25 cellular contexts compared by ENCODE assay signal in the genomic region with DNA sequence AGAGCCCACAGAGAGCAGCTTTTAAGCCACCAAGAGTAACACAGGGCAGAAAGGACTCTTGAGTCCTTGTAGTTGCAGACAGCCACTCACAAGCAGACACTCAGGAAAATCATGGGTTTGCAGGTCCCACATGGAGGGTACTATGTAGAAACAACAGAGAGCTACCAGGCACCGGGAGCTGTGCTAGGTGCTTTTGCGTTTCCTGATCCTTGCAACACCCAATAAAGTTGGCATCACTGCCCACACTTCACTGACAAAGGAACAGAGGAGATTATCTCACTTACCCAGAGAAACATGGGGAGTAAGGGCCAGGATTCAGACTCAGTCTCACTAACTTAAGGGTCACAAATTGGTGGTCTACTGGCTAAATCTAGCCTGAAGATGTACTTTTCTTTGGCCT. TPM values are rescaled to one million over a fixed set of nuclear protein-coding genes. Genes with fewer than 3 reads are reported as not detected.
DNase-seq lines count a peak whose midpoint lies in the region; ATAC-seq, FAIRE-seq and TF ChIP-seq lines count a peak whose summit lies in the region.
"Had no signal": no experiment of that assay in that cellular context is flagged by ENCODE, and none has a peak within 500 bp of the region (broad histone marks: within the 10 kb centered on the region; RNA-seq: fewer than 3 reads in every experiment).

No MANE protein-coding gene starts in this region.

- H3K79me1 ChIP-seq in IMR-90 (ENCODE audit: low read depth in 1 of 2, low read length in 2 of 2), result no peaks in the 10 kb centered on the region

- no peak overlapping the region for H2BK5ac ChIP-seq in IMR-90 (ENCODE audit: low read depth, low read length, poor library complexity, severe bottlenecking)

- CTCF ChIA-PET in Calu3 (lab: Charles Lee), result interaction anchor here (0.7 kb wide), 1 partner anchor 41 kb away, joined by 3 read pairs; no protein-coding TSS in a partner anchor
- CTCF ChIA-PET in IMR-90 (lab: Yijun Ruan, JAX), result interaction anchor here (0.9 kb wide), 1 partner anchor 16 kb away, joined by 3 read pairs; no protein-coding TSS in a partner anchor
- CTCF ChIA-PET in activated naive CD4-positive, alpha-beta T cell treated with anti-CD3 and anti-CD28 coated beads for 36 hours (lab: Charles Lee), result no interaction called here

- no peaks in the 10 kb centered on the region for H3K36me3 Mint-ChIP-seq in Calu3 (ENCODE audit: insufficient read depth, unreplicated experiment)
- no peaks in the 10 kb centered on the region for H3K36me3 Mint-ChIP-seq in neural progenitor cell
- no peaks in the 10 kb centered on the region for H3K36me3 Mint-ChIP-seq in activated naive CD4-positive, alpha-beta T cell treated with anti-CD3 and anti-CD28 coated beads for 36 hours (ENCODE audit: low read depth)
- H3K36me3 Mint-ChIP-seq: CD4-positive, CD25-positive, alpha-beta regulatory T cell; CD8-positive, alpha-beta T cell had no signal

- TF ChIP-seq CTCF in Calu3 (IDR thresholded peaks at IDR 0.05; ENCODE audit: unreplicated experiment) (no peak), IMR-90 (conservative IDR thresholded peaks at IDR 0.05; ENCODE audit: low read depth, low read length) (no peak), keratinocyte (optimal IDR thresholded peaks at IDR 0.05 in 1 of 3, IDR thresholded peaks at IDR 0.05 in 1 of 3, conservative IDR thresholded peaks at IDR 0.05 in 1 of 3; ENCODE audit: extremely low read depth in 1 of 3, insufficient read depth in 2 of 3, low read length in 3 of 3) (no peak), neural progenitor cell (IDR thresholded peaks at IDR 0.05) (no peak), brain microvascular endothelial cell (IDR thresholded peaks at IDR 0.05; ENCODE audit: low read depth, low read length, missing control alignments) (no peak)

- H3K27me3 ChIP-seq in IMR-90 (ENCODE audit: control insufficient read depth, insufficient read depth, low read length) (no peaks in the 10 kb centered on the region), keratinocyte (ENCODE audit: control insufficient read depth, extremely low read depth, insufficient read depth, low read length) (no peaks in the 10 kb centered on the region), neural progenitor cell (no peaks in the 10 kb centered on the region), brain microvascular endothelial cell (replicated peaks) (no peaks in the 10 kb centered on the region)
- H3K27me3 ChIP-seq: BLaER1 had no signal

- BruUV-seq in Calu3 (replicated peaks; lab: Mats Ljungman, UMichigan) (no TSS peak), IMR-90 (replicated peaks; lab: Mats Ljungman, UMichigan) (no TSS peak)

- H2AFZ ChIP-seq in IMR-90 (replicated peaks; ENCODE audit: low read length, poor library complexity) (no peak overlapping the region), keratinocyte (ENCODE audit: control insufficient read depth, low read length) (no peak overlapping the region), neural progenitor cell (replicated peaks) (peak overlapping the region; percentile 22)
- H2AFZ ChIP-seq: GM23248 had no signal

- H2BK15ac ChIP-seq in IMR-90 (ENCODE audit: low read depth, low read length), result peak overlapping the region; percentile 35; the same call in 1 of the 3 replicates

- dilution Hi-C loops in IMR-90 (cut with HindIII; ENCODE audit: low sequenced_read_pairs, unreplicated experiment) (no loop called here), keratinocyte (cut with MboI; ENCODE audit: extremely low pct_ligation_motif_present, low sequenced_read_pairs) (no loop called here)

- H3K27ac ChIP-seq in IMR-90 (ENCODE audit: insufficient read depth, low read length) (no peak overlapping the region), keratinocyte (ENCODE audit: control insufficient read depth, insufficient read depth, low read length) (no peak overlapping the region), neural progenitor cell (no peak overlapping the region), brain microvascular endothelial cell (no peak overlapping the region)
- H3K27ac ChIP-seq: BLaER1, C4-2B, GM23248 had no signal

- H3K9me1 ChIP-seq in IMR-90 (ENCODE audit: insufficient read depth, low read length) (peaks cover 6% of the 10 kb centered on the region), keratinocyte (ENCODE audit: control insufficient read depth, extremely low read depth, insufficient read depth, low read length) (no peaks in the 10 kb centered on the region)

- DNase-seq in Calu3 (no peak), IMR-90 (no peak), keratinocyte (ENCODE audit: low read depth, low spot score) (no peak), neural progenitor cell (ENCODE audit: low spot score) (no peak), brain microvascular endothelial cell (no peak), UCSD-AML1 (lab: John Stamatoyannopoulos, UW; ENCODE audit: unreplicated experiment) (no peak)
- DNase-seq in activated naive CD4-positive, alpha-beta T cell treated with anti-CD3 and anti-CD28 coated beads for 36 hours, result no peak
- DNase-seq: Caco-2; CD4-positive, CD25-positive, alpha-beta regulatory T cell; CD8-positive, alpha-beta T cell; DMS 273 treated with DMSO at 0.1 percent for 48 hours; DMS79; EL; GDM1; GM23248; HFFc6 had no signal

- H3K9me3 Mint-ChIP-seq in Calu3 (ENCODE audit: low read depth, unreplicated experiment), result no peaks in the 10 kb centered on the region
- no peaks in the 10 kb centered on the region for H3K9me3 Mint-ChIP-seq in neural progenitor cell
- H3K9me3 Mint-ChIP-seq in activated naive CD4-positive, alpha-beta T cell treated with anti-CD3 and anti-CD28 coated beads for 36 hours, result no peaks in the 10 kb centered on the region
- H3K9me3 Mint-ChIP-seq: CD4-positive, CD25-positive, alpha-beta regulatory T cell; CD8-positive, alpha-beta T cell; HFFc6 had no signal

- peak overlapping the region; percentile 24 for H3K27ac Mint-ChIP-seq in Calu3 (ENCODE audit: unreplicated experiment)
- H3K27ac Mint-ChIP-seq in neural progenitor cell, result no peak overlapping the region
- H3K27ac Mint-ChIP-seq in activated naive CD4-positive, alpha-beta T cell treated with anti-CD3 and anti-CD28 coated beads for 36 hours, result no peak overlapping the region
- H3K27ac Mint-ChIP-seq: B cell; CD4-positive, CD25-positive, alpha-beta regulatory T cell; CD8-positive, alpha-beta T cell; HFFc6 had no signal

- WGBS in IMR-90 (ENCODE audit: extremely low coverage in 2 of 2, insufficient read length in 1 of 2), 2 experiments, result no CpG with 5 or more reads among the region's 2 CpGs

- POLR2A ChIA-PET in IMR-90 (lab: Charles Lee; ENCODE audit: unreplicated experiment), result no interaction called here

- peak overlapping the region; percentile 43 for H2AK5ac ChIP-seq in IMR-90 (ENCODE audit: low read depth, low read length)

- H3K79me2 ChIP-seq in keratinocyte (ENCODE audit: control insufficient read depth, insufficient read depth, low read length) (no peaks in the 10 kb centered on the region), neural progenitor cell (ENCODE audit: low read depth) (no peaks in the 10 kb centered on the region)

- H4K5ac ChIP-seq in IMR-90 (ENCODE audit: low read depth, low read length), result no peak overlapping the region; the same call in 1 of the 2 replicates

- H3K4me2 ChIP-seq in IMR-90 (ENCODE audit: low read depth, low read length), result no peak overlapping the region
- H3K4me2 ChIP-seq in keratinocyte (ENCODE audit: control insufficient read depth, extremely low read depth, insufficient read depth, low read depth, low read length), result no peak overlapping the region
- H3K4me2 ChIP-seq in neural progenitor cell, result no peak overlapping the region
- H3K4me2 ChIP-seq: BLaER1 had no signal

- H3K9me3 ChIP-seq in IMR-90 (ENCODE audit: control insufficient read depth, insufficient read depth, low read length), result no peaks in the 10 kb centered on the region
- H3K9me3 ChIP-seq in keratinocyte (ENCODE audit: control insufficient read depth, low read depth, low read length), result no peaks in the 10 kb centered on the region
- no peaks in the 10 kb centered on the region for H3K9me3 ChIP-seq in neural progenitor cell (ENCODE audit: low read depth)
- H3K9me3 ChIP-seq: BLaER1, Caco-2, HAP-1 had no signal

- TF ChIP-seq RAD21 in IMR-90 (IDR thresholded peaks at IDR 0.05; ENCODE audit: low read length), result no peak

- ATAC-seq in IMR-90 (ENCODE audit: low read depth) (no peak), HG03520 (IDR thresholded peaks at IDR 0.05; ENCODE audit: unreplicated experiment) (no peak)
- ATAC-seq: CD8-positive, alpha-beta T cell; GM12878 had no signal

- H3K4ac ChIP-seq in IMR-90 (ENCODE audit: low read depth, low read length), result peak overlapping the region; percentile 34; the same call in 1 of the 2 replicates

- in situ Hi-C loops in IMR-90 (cut with MboI; ENCODE audit: low sequenced_read_pairs), result no loop called here
- in situ Hi-C loops in brain microvascular endothelial cell (cut with HindIII; ENCODE audit: low pct_ligation_motif_present, low sequenced_read_pairs), result no loop called here

- peaks cover 7% of the 10 kb centered on the region for H3K4me1 ChIP-seq in IMR-90 (ENCODE audit: control insufficient read depth, insufficient read depth, low read length)
- H3K4me1 ChIP-seq in keratinocyte (ENCODE audit: control insufficient read depth, extremely low read depth, insufficient read depth, low read length), result peaks cover 19% of the 10 kb centered on the region
- peaks cover 13% of the 10 kb centered on the region for H3K4me1 ChIP-seq in neural progenitor cell
- H3K4me1 ChIP-seq: BLaER1, HAP-1 had no signal

- intact Hi-C loops in Calu3 (cut with micrococcal nuclease; ENCODE audit: unreplicated experiment) (no loop called here), IMR-90 (cut with micrococcal nuclease) (no loop called here)
- intact Hi-C loops in activated naive CD4-positive, alpha-beta T cell treated with anti-CD3 and anti-CD28 coated beads for 36 hours (cut with micrococcal nuclease), result no loop called here

- no peak overlapping the region for H3K56ac ChIP-seq in IMR-90 (ENCODE audit: extremely low read depth, insufficient read depth, low read length)

- peaks cover 87% of the 10 kb centered on the region for H3K4me1 Mint-ChIP-seq in Calu3 (ENCODE audit: low read depth, unreplicated experiment)
- H3K4me1 Mint-ChIP-seq in neural progenitor cell, result peaks cover 2% of the 10 kb centered on the region
- H3K4me1 Mint-ChIP-seq in activated naive CD4-positive, alpha-beta T cell treated with anti-CD3 and anti-CD28 coated beads for 36 hours (ENCODE audit: low read depth), result no peaks in the 10 kb centered on the region
- H3K4me1 Mint-ChIP-seq: B cell; CD4-positive, CD25-positive, alpha-beta regulatory T cell had no signal

- H4K20me1 ChIP-seq in IMR-90 (ENCODE audit: insufficient read depth, low read length), result no peaks in the 10 kb centered on the region
- no peaks in the 10 kb centered on the region for H4K20me1 ChIP-seq in keratinocyte (ENCODE audit: control insufficient read depth, extremely low read depth, insufficient read depth, low read length)
- H4K20me1 ChIP-seq in neural progenitor cell (ENCODE audit: low read depth), result no peaks in the 10 kb centered on the region
- H4K20me1 ChIP-seq: BLaER1 had no signal

- peak overlapping the region; percentile 66 for H3K14ac ChIP-seq in IMR-90 (replicated peaks; ENCODE audit: low read depth, low read length)

- no peak overlapping the region for H3K18ac ChIP-seq in IMR-90 (ENCODE audit: low read depth, low read length)

- H3K9ac ChIP-seq in IMR-90 (ENCODE audit: low read depth, low read length) (no peak overlapping the region), keratinocyte (ENCODE audit: control insufficient read depth, extremely low read depth, insufficient read depth, low read length) (no peak overlapping the region), neural progenitor cell (no peak overlapping the region)
- H3K9ac ChIP-seq: BLaER1, GM23248 had no signal

- peak overlapping the region; percentile 74; the same call in 1 of the 2 replicates for H2BK20ac ChIP-seq in IMR-90 (ENCODE audit: low read depth, low read length)

- H3K4me3 ChIP-seq in IMR-90 (ENCODE audit: insufficient read depth, low read depth, low read length) (no peak overlapping the region), keratinocyte (ENCODE audit: control insufficient read depth in 2 of 3, extremely low read depth in 1 of 3, insufficient read depth in 2 of 3, low read depth in 1 of 3, low read length in 3 of 3) (no peak overlapping the region), neural progenitor cell (no peak overlapping the region), brain microvascular endothelial cell (ENCODE audit: low read depth, low read length) (no peak overlapping the region)
- H3K4me3 ChIP-seq: BLaER1, GM12878, GM23248, HAP-1 had no signal

- peak overlapping the region; percentile 15 for H2AK9ac ChIP-seq in IMR-90 (replicated peaks; ENCODE audit: low read depth, low read length, poor library complexity)

- H3K27me3 Mint-ChIP-seq in Calu3 (ENCODE audit: unreplicated experiment), result no peaks in the 10 kb centered on the region
- H3K27me3 Mint-ChIP-seq in neural progenitor cell (ENCODE audit: insufficient read depth, low read depth), result peaks cover 2% of the 10 kb centered on the region
- H3K27me3 Mint-ChIP-seq in activated naive CD4-positive, alpha-beta T cell treated with anti-CD3 and anti-CD28 coated beads for 36 hours (ENCODE audit: low read depth), result no peaks in the 10 kb centered on the region

- H3K36me3 ChIP-seq in IMR-90 (ENCODE audit: control insufficient read depth, insufficient read depth, low read length) (no peaks in the 10 kb centered on the region), keratinocyte (ENCODE audit: control insufficient read depth in 2 of 2, extremely low read depth in 1 of 2, insufficient read depth in 2 of 2, low read length in 2 of 2) (no peaks in the 10 kb centered on the region), neural progenitor cell (no peaks in the 10 kb centered on the region), brain microvascular endothelial cell (replicated peaks) (no peaks in the 10 kb centered on the region)
- H3K36me3 ChIP-seq: HAP-1 had no signal

- H3F3A ChIP-seq in neural progenitor cell (ENCODE audit: low read depth), result peaks cover 12% of the 10 kb centered on the region

- H3K23ac ChIP-seq in IMR-90 (ENCODE audit: low read depth, low read length), result no peak overlapping the region

- no peak for TF ChIP-seq POLR2A in IMR-90 (IDR thresholded peaks at IDR 0.05; ENCODE audit: low read depth, low read length)

- H4K8ac ChIP-seq in IMR-90 (ENCODE audit: low read depth in 2 of 2, low read length in 2 of 2), result no peak overlapping the region

- no peak overlapping the region for H3K4me3 Mint-ChIP-seq in Calu3 (ENCODE audit: low read depth, unreplicated experiment)
- no peak overlapping the region for H3K4me3 Mint-ChIP-seq in neural progenitor cell
- H3K4me3 Mint-ChIP-seq in activated naive CD4-positive, alpha-beta T cell treated with anti-CD3 and anti-CD28 coated beads for 36 hours, result no peak overlapping the region
- H3K4me3 Mint-ChIP-seq: B cell; CD4-positive, CD25-positive, alpha-beta regulatory T cell; CD8-positive, alpha-beta T cell; HFFc6 had no signal

- 0 out of 2 replicates have a peak overlapping the region, but pooled peaks have one; percentile 2 for H4K91ac ChIP-seq in IMR-90 (ENCODE audit: insufficient read depth, low read depth, low read length)

- H2BK120ac ChIP-seq in IMR-90 (ENCODE audit: low read depth, low read length), result peak overlapping the region; percentile 47

- FAIRE-seq in keratinocyte (lab: Jason Lieb, UNC), result peak; percentile 20
- FAIRE-seq: D721Med, GM12878, GM19239, H54 had no signal

RNA-seq across cellular contexts. Expression of a gene that starts 32.5 kb away (rescaled TPM):
- total RNA-seq in Calu3 (2022) (240 and 254 TPM in 2 replicates), IMR-90 (2012; rRNA removed) (268 and 323 TPM in 2 replicates), neural progenitor cell (ENCODE audit: low replicate concordance) (374 and 421 TPM in 2 replicates)
- polyA plus RNA-seq in IMR-90 (2012; rRNA removed) (187 and 204 TPM in 2 replicates), keratinocyte (297 to 402 TPM (median 326 TPM) in 3 replicates)
- 31.6 and 185 TPM in 2 replicates for polyA plus RNA-seq in IMR-90 (2012; cell fraction: cytosol; rRNA removed)
- polyA plus RNA-seq in IMR-90 (2012; cell fraction: nucleus; rRNA removed; ENCODE audit: low replicate concordance), result 11.5 and 146 TPM in 2 replicates
- 552 TPM for polyA plus RNA-seq in keratinocyte (2011; ENCODE audit: low read depth)
- 254 and 501 TPM in 2 replicates for polyA plus RNA-seq in keratinocyte (2011; cell fraction: cytosol; rRNA removed)
- 251 and 289 TPM in 2 replicates for polyA plus RNA-seq in keratinocyte (2011; cell fraction: nucleus; rRNA removed)
- 318 and 409 TPM in 2 replicates for polyA plus RNA-seq in keratinocyte (2012; ENCODE audit: low replicate concordance)
- polyA minus RNA-seq in keratinocyte, result 283 to 517 TPM (median 357 TPM) in 3 replicates
- polyA minus RNA-seq in keratinocyte (2011; cell fraction: cytosol; rRNA and poly(A)+ RNA removed), result 315 TPM
- 128 and 247 TPM in 2 replicates for polyA minus RNA-seq in keratinocyte (2011; cell fraction: nucleus; rRNA and poly(A)+ RNA removed)
- 100 to 1,000 TPM; 423 to 442 TPM for total RNA-seq in activated naive CD4-positive, alpha-beta T cell treated with anti-CD3 and anti-CD28 coated beads for 36 hours
